ENCODE assay signal across 31 cellular contexts in the genomic region with DNA sequence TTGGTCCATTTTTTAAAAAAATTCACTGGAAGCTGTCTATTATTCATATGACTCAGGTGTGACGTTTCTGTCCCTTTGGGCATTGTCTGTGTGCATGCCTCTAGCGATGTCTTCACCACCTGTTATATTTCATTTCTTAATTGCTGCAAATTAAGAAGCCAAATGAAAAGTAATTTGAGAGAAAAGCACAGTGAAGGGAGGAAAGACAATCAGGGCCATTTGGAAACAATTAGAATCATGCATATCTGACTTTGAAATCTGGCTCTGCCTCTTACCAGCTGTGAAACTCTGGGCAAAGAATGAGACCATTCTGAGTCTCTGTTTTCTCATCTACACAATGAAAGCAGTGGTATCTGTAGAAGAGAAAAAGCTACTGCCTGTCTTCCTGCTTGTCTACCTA.
"Had no signal": no experiment of that assay in that cellular context is flagged by ENCODE, and none has a peak within 500 bp of the region (broad histone marks: within the 10 kb centered on the region; RNA-seq: fewer than 3 reads in every experiment).

No MANE protein-coding gene starts in this region.

- H3K4me1 Mint-ChIP-seq: activated CD4-positive, alpha-beta memory T cell treated with anti-CD3 and anti-CD28 coated beads, Interleukin-2, amount 10 ng/mL, durations not matched to agents 7 days and 5 days; activated CD8-positive, alpha-beta memory T cell treated with anti-CD3 and anti-CD28 coated beads, Interleukin-2, amount 10 ng/mL, durations not matched to agents 7 days and 5 days; activated naive CD4-positive, alpha-beta T cell treated with anti-CD3 and anti-CD28 coated beads, Interleukin-2, amount 10 ng/mL, durations not matched to agents 7 days and 5 days; activated naive CD8-positive, alpha-beta T cell treated with anti-CD3 and anti-CD28 coated beads, Interleukin-2, amount 50 U/mL, for 24 hours had no signal

- H3K4me3 Mint-ChIP-seq: activated CD4-positive, alpha-beta memory T cell treated with anti-CD3 and anti-CD28 coated beads, Interleukin-2, amount 10 ng/mL, durations not matched to agents 7 days and 5 days; activated CD8-positive, alpha-beta memory T cell treated with anti-CD3 and anti-CD28 coated beads, Interleukin-2, amount 10 ng/mL, durations not matched to agents 7 days and 5 days; activated naive CD4-positive, alpha-beta T cell treated with anti-CD3 and anti-CD28 coated beads, Interleukin-2, amount 10 ng/mL, durations not matched to agents 7 days and 5 days; activated naive CD8-positive, alpha-beta T cell; activated naive CD8-positive, alpha-beta T cell treated with anti-CD3 and anti-CD28 coated beads, Interleukin-2, amount 50 U/mL, for 24 hours had no signal

- H3K27me3 Mint-ChIP-seq: activated CD4-positive, alpha-beta memory T cell treated with anti-CD3 and anti-CD28 coated beads, Interleukin-2, amount 10 ng/mL, durations not matched to agents 7 days and 5 days; activated CD8-positive, alpha-beta memory T cell treated with anti-CD3 and anti-CD28 coated beads, Interleukin-2, amount 10 ng/mL, durations not matched to agents 7 days and 5 days; activated naive CD4-positive, alpha-beta T cell treated with anti-CD3 and anti-CD28 coated beads, Interleukin-2, amount 10 ng/mL, durations not matched to agents 7 days and 5 days; activated naive CD8-positive, alpha-beta T cell; activated naive CD8-positive, alpha-beta T cell treated with anti-CD3 and anti-CD28 coated beads, Interleukin-2, amount 50 U/mL, for 24 hours had no signal

- H3K27ac Mint-ChIP-seq: activated CD4-positive, alpha-beta memory T cell treated with anti-CD3 and anti-CD28 coated beads, Interleukin-2, amount 10 ng/mL, durations not matched to agents 7 days and 5 days; activated CD8-positive, alpha-beta memory T cell treated with anti-CD3 and anti-CD28 coated beads, Interleukin-2, amount 10 ng/mL, durations not matched to agents 7 days and 5 days; activated naive CD4-positive, alpha-beta T cell treated with anti-CD3 and anti-CD28 coated beads, Interleukin-2, amount 10 ng/mL, durations not matched to agents 7 days and 5 days; activated naive CD8-positive, alpha-beta T cell; activated naive CD8-positive, alpha-beta T cell treated with anti-CD3 and anti-CD28 coated beads, Interleukin-2, amount 50 U/mL, for 24 hours had no signal

- DNase-seq: activated CD4-positive, alpha-beta memory T cell treated with anti-CD3 and anti-CD28 coated beads, Interleukin-2, amount 10 ng/mL, durations not matched to agents 7 days and 5 days; activated CD4-positive, alpha-beta T cell treated with anti-CD3 and anti-CD28 coated beads for 1 hour; activated CD4-positive, alpha-beta T cell treated with anti-CD3 and anti-CD28 coated beads for 48 hours; activated CD4-positive, CD25-positive, alpha-beta regulatory T cell; activated CD8-positive, alpha-beta memory T cell treated with anti-CD3 and anti-CD28 coated beads for 24 hours; activated CD8-positive, alpha-beta memory T cell treated with anti-CD3 and anti-CD28 coated beads, Interleukin-2, amount 10 ng/mL, durations not matched to agents 7 days and 5 days; activated CD8-positive, alpha-beta memory T cell treated with anti-CD3 and anti-CD28 coated beads, Interleukin-2, amount 50 U/mL, for 48 hours; activated effector memory CD4-positive, alpha-beta T cell treated with Interleukin-2 at 50 U/mL for 16 hours; activated naive CD4-positive, alpha-beta T cell treated with anti-CD3 and anti-CD28 coated beads, Interleukin-2, amount 10 ng/mL, durations not matched to agents 7 days and 5 days; activated naive CD8-positive, alpha-beta T cell treated with anti-CD3 and anti-CD28 coated beads, Interleukin-2, amount 50 U/mL, for 24 hours; activated T-cell treated with anti-CD3 and anti-CD28 coated beads, Interleukin-2, amount 50 U/mL, for 48 hours; amniotic stem cell; aorta; brain microvascular endothelial cell; central memory CD4-positive, alpha-beta T cell; NCI-H1436 treated with DMSO at 0.1 percent for 48 hours; NCI-H187 treated with DMSO at 0.1 percent for 48 hours; NCI-H2081; NCI-H2171 treated with DMSO at 0.1 percent for 48 hours; NCI-H2227 treated with DMSO at 0.1 percent for 48 hours; NCI-H446; NCI-H510A treated with DMSO at 0.1 percent for 48 hours; NCI-H526 treated with DMSO at 0.1 percent for 48 hours; Peyer's patch; RPMI8226; SHP77 treated with DMSO at 0.1 percent for 48 hours; T1000; WERI-Rb-1 had no signal

- H3K4me3 ChIP-seq: K562, Peyer's patch, SJSA1 had no signal

- H3K4me1 ChIP-seq: Peyer's patch, SJSA1 had no signal

- H3K27me3 ChIP-seq: brain microvascular endothelial cell, Peyer's patch, SJSA1 had no signal

- H3K36me3 Mint-ChIP-seq: activated CD8-positive, alpha-beta memory T cell treated with anti-CD3 and anti-CD28 coated beads, Interleukin-2, amount 10 ng/mL, durations not matched to agents 7 days and 5 days; activated naive CD4-positive, alpha-beta T cell treated with anti-CD3 and anti-CD28 coated beads, Interleukin-2, amount 10 ng/mL, durations not matched to agents 7 days and 5 days; activated naive CD8-positive, alpha-beta T cell had no signal

- H3K36me3 ChIP-seq: brain microvascular endothelial cell, Peyer's patch, SJSA1, WERI-Rb-1 had no signal

- ATAC-seq: activated CD8-positive, alpha-beta memory T cell treated with anti-CD3 and anti-CD28 coated beads, Interleukin-2, amount 10 ng/mL, durations not matched to agents 7 days and 5 days; activated naive CD8-positive, alpha-beta T cell treated with anti-CD3 and anti-CD28 coated beads, Interleukin-2, amount 50 U/mL, for 24 hours; K562 had no signal

- H3K9me3 ChIP-seq: Peyer's patch, SJSA1 had no signal

- H3K27ac ChIP-seq: brain microvascular endothelial cell, Peyer's patch, SJSA1, WERI-Rb-1 had no signal
